In genomic region chr12:26410686-26411085, GRCh38 we compare ENCODE assay signal across 8 cellular contexts.
"Had no signal": no experiment of that assay in that cellular context is flagged by ENCODE, and none has a peak within 500 bp of the region (broad histone marks: within the 10 kb centered on the region; RNA-seq: fewer than 3 reads in every experiment).

No MANE protein-coding gene starts in this region.

- H3K27ac ChIP-seq: HL-60 had no signal

- H3K4me2 ChIP-seq: GM23338 had no signal

- H2AFZ ChIP-seq: GM23338 had no signal

- DNase-seq: H9, HCEC 1CT, IMR-90 had no signal

- H3K4me3 ChIP-seq: GM23338, K562 had no signal

- ATAC-seq: GM23338, K562 had no signal

- FAIRE-seq: H1, H54 had no signal
